Comparison of ENCODE assay signal across 1 cellular context in the genomic region with DNA sequence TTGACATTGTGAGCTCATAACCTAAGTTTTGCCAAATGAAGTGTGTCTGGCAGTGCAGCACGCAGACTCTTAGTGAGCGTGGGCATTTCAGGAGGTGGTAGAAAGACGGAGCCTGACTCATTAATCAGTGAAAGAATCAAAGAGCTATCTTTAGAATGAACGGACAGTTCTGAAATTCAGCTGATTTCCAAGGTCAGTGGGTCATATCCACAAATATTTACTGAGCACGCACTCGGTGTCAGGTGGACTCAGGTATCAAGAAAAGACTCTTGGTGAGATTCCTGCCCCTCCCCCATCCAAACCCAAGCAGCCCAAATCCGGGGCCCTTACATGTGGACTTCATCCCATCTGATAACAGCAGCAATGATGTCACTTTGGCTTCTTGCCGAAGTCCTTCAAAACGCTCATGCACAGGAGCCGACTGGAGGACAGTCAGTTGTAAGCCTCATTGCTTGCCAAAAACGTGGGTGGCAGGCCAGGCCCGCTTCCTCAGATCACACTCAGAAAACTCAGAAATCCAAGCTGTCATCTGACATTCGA.
TF ChIP-seq lines count a peak whose summit lies in the region.

No MANE protein-coding gene starts in this region.

TF ChIP-seq in HepG2, 621 proteins besides CTCF, POLR2A, EP300 and RAD21 (continued from another document and continues in another):
- TF ChIP-seq, protein P1, sequence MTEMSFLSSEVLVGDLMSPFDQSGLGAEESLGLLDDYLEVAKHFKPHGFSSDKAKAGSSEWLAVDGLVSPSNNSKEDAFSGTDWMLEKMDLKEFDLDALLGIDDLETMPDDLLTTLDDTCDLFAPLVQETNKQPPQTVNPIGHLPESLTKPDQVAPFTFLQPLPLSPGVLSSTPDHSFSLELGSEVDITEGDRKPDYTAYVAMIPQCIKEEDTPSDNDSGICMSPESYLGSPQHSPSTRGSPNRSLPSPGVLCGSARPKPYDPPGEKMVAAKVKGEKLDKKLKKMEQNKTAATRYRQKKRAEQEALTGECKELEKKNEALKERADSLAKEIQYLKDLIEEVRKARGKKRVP (CRISPR knock-in tag; IDR thresholded peaks at IDR 0.05) = no peak; a peak in 1 of 4 replicates
- TF ChIP-seq MED1 (CRISPR knock-in tag; IDR thresholded peaks at IDR 0.05) (peak; percentile 96), ZFP36L1 (CRISPR knock-in tag; IDR thresholded peaks at IDR 0.05) (0 out of 2 replicates have a peak, but pooled peaks have one; percentile 75), ZNF709 (CRISPR knock-in tag; IDR thresholded peaks at IDR 0.05) (peak; percentile 24; the same call in 1 of the 2 replicates), ZNF225 (CRISPR knock-in tag; IDR thresholded peaks at IDR 0.05) (no peak), SOX5 (CRISPR knock-in tag; IDR thresholded peaks at IDR 0.05; ENCODE audit: borderline replicate concordance) (peak; percentile 74), ATF7 (IDR thresholded peaks at IDR 0.05) (peak; percentile 75), ATF7 (CRISPR knock-in tag; IDR thresholded peaks at IDR 0.05) (peak; percentile 99), ZNF737 (CRISPR knock-in tag; IDR thresholded peaks at IDR 0.05; ENCODE audit: borderline replicate concordance) (no peak), ZKSCAN8 (CRISPR knock-in tag; IDR thresholded peaks at IDR 0.05; ENCODE audit: borderline replicate concordance) (peak; percentile 62; the same call in 1 of the 2 replicates), ZNF441 (CRISPR knock-in tag; IDR thresholded peaks at IDR 0.05; ENCODE audit: borderline replicate concordance) (no peak), IRF2 (CRISPR knock-in tag; IDR thresholded peaks at IDR 0.05) (peak; percentile 62; the same call in 1 of the 2 replicates), SNRNP70 (IDR thresholded peaks at IDR 0.05; ENCODE audit: low read depth, low read length) (no peak), THYN1 (CRISPR knock-in tag; IDR thresholded peaks at IDR 0.05; ENCODE audit: borderline replicate concordance, low read depth) (0 out of 2 replicates have a peak, but pooled peaks have one; percentile 70), ZNF232 (CRISPR knock-in tag; IDR thresholded peaks at IDR 0.05; ENCODE audit: borderline replicate concordance) (peak; percentile 80; the same call in 1 of the 2 replicates), HMG20A (CRISPR knock-in tag; IDR thresholded peaks at IDR 0.05; ENCODE audit: borderline replicate concordance) (peak; percentile 77; the same call in 1 of the 2 replicates), ZNF550 (CRISPR knock-in tag; IDR thresholded peaks at IDR 0.05; ENCODE audit: borderline replicate concordance) (no peak), ZNF121 (CRISPR knock-in tag; IDR thresholded peaks at IDR 0.05) (0 out of 2 replicates have a peak, but pooled peaks have one; percentile 41), ZNF792 (CRISPR knock-in tag; IDR thresholded peaks at IDR 0.05) (peak; percentile 76), ZNF644 (CRISPR knock-in tag; IDR thresholded peaks at IDR 0.05; ENCODE audit: low read depth) (peak; percentile 25; the same call in 1 of the 2 replicates), SRY (CRISPR knock-in tag; IDR thresholded peaks at IDR 0.05) (no peak), MXI1 (IDR thresholded peaks at IDR 0.05; ENCODE audit: borderline replicate concordance, low read depth, low read length) (peak; percentile 24; the same call in 1 of the 3 replicates), ELF3 (CRISPR knock-in tag; IDR thresholded peaks at IDR 0.05) (peak; percentile 73; the same call in 1 of the 2 replicates), MIER2 (CRISPR knock-in tag; IDR thresholded peaks at IDR 0.05) (peak; percentile 41; the same call in 1 of the 2 replicates), ZFP36L2 (CRISPR knock-in tag; IDR thresholded peaks at IDR 0.05) (no peak), SP5 (CRISPR knock-in tag; IDR thresholded peaks at IDR 0.05; ENCODE audit: borderline replicate concordance, low read depth) (peak; percentile 43; the same call in 1 of the 2 replicates), SOX13 (IDR thresholded peaks at IDR 0.05) (0 out of 2 replicates have a peak, but pooled peaks have one; percentile 40), SOX13 (CRISPR knock-in tag; conservative IDR thresholded peaks at IDR 0.05 in 1 of 2, IDR thresholded peaks at IDR 0.05 in 1 of 2) (0 out of 4 replicates have a peak, but pooled peaks of 1 of the 2 experiments have one; percentile 68), TEAD2 (CRISPR knock-in tag; IDR thresholded peaks at IDR 0.05) (no peak), ZNF543 (CRISPR knock-in tag; IDR thresholded peaks at IDR 0.05) (no peak), KDM5B (CRISPR knock-in tag; IDR thresholded peaks at IDR 0.05; ENCODE audit: borderline replicate concordance) (no peak), MIER3 (CRISPR knock-in tag; IDR thresholded peaks at IDR 0.05; ENCODE audit: borderline replicate concordance) (0 out of 2 replicates have a peak, but pooled peaks have one; percentile 81), ZNF703 (CRISPR knock-in tag; IDR thresholded peaks at IDR 0.05; ENCODE audit: borderline replicate concordance) (no peak), FLYWCH1 (CRISPR knock-in tag; IDR thresholded peaks at IDR 0.05) (no peak)
- TF ChIP-seq, protein P2, sequence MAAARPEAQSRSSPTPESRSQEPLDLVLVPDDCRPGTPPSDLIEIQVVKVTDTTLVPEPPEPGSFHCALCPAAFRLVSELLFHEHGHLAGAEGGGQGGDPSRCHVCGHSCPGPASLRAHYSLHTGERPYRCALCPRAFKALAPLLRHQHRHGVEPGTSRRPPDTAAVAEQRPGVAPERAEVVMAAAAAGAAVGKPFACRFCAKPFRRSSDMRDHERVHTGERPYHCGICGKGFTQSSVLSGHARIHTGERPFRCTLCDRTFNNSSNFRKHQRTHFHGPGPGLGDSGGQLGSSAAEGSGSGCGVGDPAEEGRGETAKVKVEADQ (CRISPR knock-in tag; IDR thresholded peaks at IDR 0.05; ENCODE audit: borderline replicate concordance) = no peak
- TF ChIP-seq, protein P3, sequence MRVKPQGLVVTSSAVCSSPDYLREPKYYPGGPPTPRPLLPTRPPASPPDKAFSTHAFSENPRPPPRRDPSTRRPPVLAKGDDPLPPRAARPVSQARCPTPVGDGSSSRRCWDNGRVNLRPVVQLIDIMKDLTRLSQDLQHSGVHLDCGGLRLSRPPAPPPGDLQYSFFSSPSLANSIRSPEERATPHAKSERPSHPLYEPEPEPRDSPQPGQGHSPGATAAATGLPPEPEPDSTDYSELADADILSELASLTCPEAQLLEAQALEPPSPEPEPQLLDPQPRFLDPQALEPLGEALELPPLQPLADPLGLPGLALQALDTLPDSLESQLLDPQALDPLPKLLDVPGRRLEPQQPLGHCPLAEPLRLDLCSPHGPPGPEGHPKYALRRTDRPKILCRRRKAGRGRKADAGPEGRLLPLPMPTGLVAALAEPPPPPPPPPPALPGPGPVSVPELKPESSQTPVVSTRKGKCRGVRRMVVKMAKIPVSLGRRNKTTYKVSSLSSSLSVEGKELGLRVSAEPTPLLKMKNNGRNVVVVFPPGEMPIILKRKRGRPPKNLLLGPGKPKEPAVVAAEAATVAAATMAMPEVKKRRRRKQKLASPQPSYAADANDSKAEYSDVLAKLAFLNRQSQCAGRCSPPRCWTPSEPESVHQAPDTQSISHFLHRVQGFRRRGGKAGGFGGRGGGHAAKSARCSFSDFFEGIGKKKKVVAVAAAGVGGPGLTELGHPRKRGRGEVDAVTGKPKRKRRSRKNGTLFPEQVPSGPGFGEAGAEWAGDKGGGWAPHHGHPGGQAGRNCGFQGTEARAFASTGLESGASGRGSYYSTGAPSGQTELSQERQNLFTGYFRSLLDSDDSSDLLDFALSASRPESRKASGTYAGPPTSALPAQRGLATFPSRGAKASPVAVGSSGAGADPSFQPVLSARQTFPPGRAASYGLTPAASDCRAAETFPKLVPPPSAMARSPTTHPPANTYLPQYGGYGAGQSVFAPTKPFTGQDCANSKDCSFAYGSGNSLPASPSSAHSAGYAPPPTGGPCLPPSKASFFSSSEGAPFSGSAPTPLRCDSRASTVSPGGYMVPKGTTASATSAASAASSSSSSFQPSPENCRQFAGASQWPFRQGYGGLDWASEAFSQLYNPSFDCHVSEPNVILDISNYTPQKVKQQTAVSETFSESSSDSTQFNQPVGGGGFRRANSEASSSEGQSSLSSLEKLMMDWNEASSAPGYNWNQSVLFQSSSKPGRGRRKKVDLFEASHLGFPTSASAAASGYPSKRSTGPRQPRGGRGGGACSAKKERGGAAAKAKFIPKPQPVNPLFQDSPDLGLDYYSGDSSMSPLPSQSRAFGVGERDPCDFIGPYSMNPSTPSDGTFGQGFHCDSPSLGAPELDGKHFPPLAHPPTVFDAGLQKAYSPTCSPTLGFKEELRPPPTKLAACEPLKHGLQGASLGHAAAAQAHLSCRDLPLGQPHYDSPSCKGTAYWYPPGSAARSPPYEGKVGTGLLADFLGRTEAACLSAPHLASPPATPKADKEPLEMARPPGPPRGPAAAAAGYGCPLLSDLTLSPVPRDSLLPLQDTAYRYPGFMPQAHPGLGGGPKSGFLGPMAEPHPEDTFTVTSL (CRISPR knock-in tag; IDR thresholded peaks at IDR 0.05; ENCODE audit: borderline replicate concordance) = peak; percentile 85
- TF ChIP-seq, protein P4, sequence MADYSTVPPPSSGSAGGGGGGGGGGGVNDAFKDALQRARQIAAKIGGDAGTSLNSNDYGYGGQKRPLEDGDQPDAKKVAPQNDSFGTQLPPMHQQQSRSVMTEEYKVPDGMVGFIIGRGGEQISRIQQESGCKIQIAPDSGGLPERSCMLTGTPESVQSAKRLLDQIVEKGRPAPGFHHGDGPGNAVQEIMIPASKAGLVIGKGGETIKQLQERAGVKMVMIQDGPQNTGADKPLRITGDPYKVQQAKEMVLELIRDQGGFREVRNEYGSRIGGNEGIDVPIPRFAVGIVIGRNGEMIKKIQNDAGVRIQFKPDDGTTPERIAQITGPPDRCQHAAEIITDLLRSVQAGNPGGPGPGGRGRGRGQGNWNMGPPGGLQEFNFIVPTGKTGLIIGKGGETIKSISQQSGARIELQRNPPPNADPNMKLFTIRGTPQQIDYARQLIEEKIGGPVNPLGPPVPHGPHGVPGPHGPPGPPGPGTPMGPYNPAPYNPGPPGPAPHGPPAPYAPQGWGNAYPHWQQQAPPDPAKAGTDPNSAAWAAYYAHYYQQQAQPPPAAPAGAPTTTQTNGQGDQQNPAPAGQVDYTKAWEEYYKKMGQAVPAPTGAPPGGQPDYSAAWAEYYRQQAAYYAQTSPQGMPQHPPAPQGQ (CRISPR knock-in tag; IDR thresholded peaks at IDR 0.05; ENCODE audit: borderline replicate concordance) = no peak
- TF ChIP-seq, protein P5, sequence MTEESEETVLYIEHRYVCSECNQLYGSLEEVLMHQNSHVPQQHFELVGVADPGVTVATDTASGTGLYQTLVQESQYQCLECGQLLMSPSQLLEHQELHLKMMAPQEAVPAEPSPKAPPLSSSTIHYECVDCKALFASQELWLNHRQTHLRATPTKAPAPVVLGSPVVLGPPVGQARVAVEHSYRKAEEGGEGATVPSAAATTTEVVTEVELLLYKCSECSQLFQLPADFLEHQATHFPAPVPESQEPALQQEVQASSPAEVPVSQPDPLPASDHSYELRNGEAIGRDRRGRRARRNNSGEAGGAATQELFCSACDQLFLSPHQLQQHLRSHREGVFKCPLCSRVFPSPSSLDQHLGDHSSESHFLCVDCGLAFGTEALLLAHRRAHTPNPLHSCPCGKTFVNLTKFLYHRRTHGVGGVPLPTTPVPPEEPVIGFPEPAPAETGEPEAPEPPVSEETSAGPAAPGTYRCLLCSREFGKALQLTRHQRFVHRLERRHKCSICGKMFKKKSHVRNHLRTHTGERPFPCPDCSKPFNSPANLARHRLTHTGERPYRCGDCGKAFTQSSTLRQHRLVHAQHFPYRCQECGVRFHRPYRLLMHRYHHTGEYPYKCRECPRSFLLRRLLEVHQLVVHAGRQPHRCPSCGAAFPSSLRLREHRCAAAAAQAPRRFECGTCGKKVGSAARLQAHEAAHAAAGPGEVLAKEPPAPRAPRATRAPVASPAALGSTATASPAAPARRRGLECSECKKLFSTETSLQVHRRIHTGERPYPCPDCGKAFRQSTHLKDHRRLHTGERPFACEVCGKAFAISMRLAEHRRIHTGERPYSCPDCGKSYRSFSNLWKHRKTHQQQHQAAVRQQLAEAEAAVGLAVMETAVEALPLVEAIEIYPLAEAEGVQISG (CRISPR knock-in tag; IDR thresholded peaks at IDR 0.05) = peak; percentile 69
- TF ChIP-seq, protein P6, sequence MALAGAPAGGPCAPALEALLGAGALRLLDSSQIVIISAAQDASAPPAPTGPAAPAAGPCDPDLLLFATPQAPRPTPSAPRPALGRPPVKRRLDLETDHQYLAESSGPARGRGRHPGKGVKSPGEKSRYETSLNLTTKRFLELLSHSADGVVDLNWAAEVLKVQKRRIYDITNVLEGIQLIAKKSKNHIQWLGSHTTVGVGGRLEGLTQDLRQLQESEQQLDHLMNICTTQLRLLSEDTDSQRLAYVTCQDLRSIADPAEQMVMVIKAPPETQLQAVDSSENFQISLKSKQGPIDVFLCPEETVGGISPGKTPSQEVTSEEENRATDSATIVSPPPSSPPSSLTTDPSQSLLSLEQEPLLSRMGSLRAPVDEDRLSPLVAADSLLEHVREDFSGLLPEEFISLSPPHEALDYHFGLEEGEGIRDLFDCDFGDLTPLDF (CRISPR knock-in tag; IDR thresholded peaks at IDR 0.05) = peak; percentile 29; the same call in 1 of the 2 replicates
- TF ChIP-seq, protein P7, sequence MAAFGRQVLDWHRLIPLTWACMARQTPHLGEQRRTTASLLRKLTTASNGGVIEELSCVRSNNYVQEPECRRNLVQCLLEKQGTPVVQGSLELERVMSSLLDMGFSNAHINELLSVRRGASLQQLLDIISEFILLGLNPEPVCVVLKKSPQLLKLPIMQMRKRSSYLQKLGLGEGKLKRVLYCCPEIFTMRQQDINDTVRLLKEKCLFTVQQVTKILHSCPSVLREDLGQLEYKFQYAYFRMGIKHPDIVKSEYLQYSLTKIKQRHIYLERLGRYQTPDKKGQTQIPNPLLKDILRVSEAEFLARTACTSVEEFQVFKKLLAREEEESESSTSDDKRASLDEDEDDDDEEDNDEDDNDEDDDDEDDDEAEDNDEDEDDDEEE (CRISPR knock-in tag; IDR thresholded peaks at IDR 0.05) = peak; percentile 63; the same call in 1 of the 2 replicates
- TF ChIP-seq, protein P8, sequence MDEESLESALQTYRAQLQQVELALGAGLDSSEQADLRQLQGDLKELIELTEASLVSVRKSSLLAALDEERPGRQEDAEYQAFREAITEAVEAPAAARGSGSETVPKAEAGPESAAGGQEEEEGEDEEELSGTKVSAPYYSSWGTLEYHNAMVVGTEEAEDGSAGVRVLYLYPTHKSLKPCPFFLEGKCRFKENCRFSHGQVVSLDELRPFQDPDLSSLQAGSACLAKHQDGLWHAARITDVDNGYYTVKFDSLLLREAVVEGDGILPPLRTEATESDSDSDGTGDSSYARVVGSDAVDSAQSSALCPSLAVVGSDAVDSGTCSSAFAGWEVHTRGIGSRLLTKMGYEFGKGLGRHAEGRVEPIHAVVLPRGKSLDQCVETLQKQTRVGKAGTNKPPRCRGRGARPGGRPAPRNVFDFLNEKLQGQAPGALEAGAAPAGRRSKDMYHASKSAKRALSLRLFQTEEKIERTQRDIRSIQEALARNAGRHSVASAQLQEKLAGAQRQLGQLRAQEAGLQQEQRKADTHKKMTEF (CRISPR knock-in tag; IDR thresholded peaks at IDR 0.05) = peak; percentile 75
- TF ChIP-seq, protein P9, sequence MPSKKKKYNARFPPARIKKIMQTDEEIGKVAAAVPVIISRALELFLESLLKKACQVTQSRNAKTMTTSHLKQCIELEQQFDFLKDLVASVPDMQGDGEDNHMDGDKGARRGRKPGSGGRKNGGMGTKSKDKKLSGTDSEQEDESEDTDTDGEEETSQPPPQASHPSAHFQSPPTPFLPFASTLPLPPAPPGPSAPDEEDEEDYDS (CRISPR knock-in tag; IDR thresholded peaks at IDR 0.05) = peak; percentile 45; the same call in 1 of the 2 replicates
